In the genomic region with DNA sequence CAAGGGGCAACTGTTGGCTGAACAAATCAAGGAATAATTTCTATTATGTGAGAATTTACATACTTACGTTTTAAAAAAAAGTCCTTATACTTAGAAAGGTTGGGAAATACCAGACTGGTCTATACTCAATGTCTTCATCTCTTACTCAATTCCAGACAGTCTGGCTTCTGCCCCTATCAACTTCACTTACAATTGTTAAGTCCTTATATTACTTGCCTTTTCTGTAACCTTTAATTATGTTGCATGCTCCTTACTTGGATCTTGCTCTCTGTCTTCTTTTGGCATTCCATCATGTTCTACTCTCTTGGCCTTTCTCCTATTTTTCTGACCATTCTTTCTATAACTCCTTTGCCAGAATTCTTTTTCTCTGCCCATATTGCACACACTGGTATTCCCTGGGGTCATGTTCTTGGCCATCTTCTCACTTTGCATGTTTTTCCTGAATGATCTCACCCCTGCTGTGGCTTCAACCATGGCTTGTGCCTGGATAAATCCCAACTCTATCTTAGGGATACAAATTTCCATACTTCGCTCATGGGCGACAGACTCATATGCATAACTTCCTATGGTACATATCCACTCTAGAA, we compare ENCODE assay signal across 13 cellular contexts.
"Had no signal": no experiment of that assay in that cellular context is flagged by ENCODE, and none has a peak within 500 bp of the region (broad histone marks: within the 10 kb centered on the region; RNA-seq: fewer than 3 reads in every experiment).

No MANE protein-coding gene starts in this region.

- DNase-seq: activated CD4-positive, alpha-beta T cell treated with anti-CD3 and anti-CD28 coated beads, Interleukin-2, amount 10 ng/mL, durations not matched to agents 7 days and 5 days; activated gamma-delta T cell treated with Interleukin-2 at 50 U/mL for 16 hours; brain microvascular endothelial cell; cerebellar nuclear complex; effector CD8-positive, alpha-beta T cell; esophagus squamous epithelium; left lung; nucleus accumbens; right lobe of liver; stimulated activated CD4-positive, alpha-beta T cell treated with anti-CD3 and anti-CD28 coated beads, Interleukin-1b, Interleukin-23, amount 100 ng/mL, for 48 hours; stomach had no signal

- H3K4me3 ChIP-seq: esophagus squamous epithelium, left lung, right lobe of liver, stomach, thoracic aorta had no signal

- H3K36me3 ChIP-seq: brain microvascular endothelial cell, esophagus squamous epithelium, left lung, right lobe of liver, stomach, thoracic aorta had no signal

- H3K4me1 ChIP-seq: esophagus squamous epithelium, left lung, right lobe of liver, stomach had no signal

- H3K27ac ChIP-seq: brain microvascular endothelial cell, esophagus squamous epithelium, left lung, right lobe of liver, stomach, thoracic aorta had no signal

- H3K27me3 ChIP-seq: brain microvascular endothelial cell, esophagus squamous epithelium, left lung, right lobe of liver, stomach had no signal

- ATAC-seq: left lung; natural killer cell treated with Interleukin-12 subunit alpha and Interleukin-12 subunit beta and Interleukin-15 and Interleukin-18, amount 100 ng/mL, for 72 hours; right lobe of liver had no signal

- H3K9me3 ChIP-seq: esophagus squamous epithelium, right lobe of liver, stomach, thoracic aorta had no signal
